1 cellular context compared by ENCODE assay signal in the genomic region with DNA sequence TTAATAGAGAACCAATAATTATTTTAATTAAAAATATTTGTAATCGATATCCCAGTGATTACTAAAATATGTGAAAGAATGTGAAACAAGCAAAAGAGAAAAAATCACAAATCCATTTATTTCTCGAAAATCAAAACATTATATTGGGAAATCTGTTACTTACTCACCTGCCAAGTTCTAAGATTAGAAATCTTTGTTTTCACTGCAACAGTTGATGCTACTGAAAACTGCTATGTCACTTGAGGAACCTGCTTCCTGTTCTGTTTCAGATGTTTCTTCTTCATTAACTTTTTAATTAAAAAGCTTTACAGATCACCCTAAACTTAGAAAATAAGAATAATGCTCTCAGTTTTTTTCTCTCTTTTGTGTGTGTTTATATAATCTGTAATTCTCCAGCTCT.
TF ChIP-seq lines count a peak whose summit lies in the region.

No MANE protein-coding gene starts in this region.

TF ChIP-seq in GM23338, 12 proteins besides CTCF, POLR2A, EP300 and RAD21 (continued from another document):
- TF ChIP-seq EZH2phosphoT487 (IDR thresholded peaks at IDR 0.05; ENCODE audit: unreplicated experiment), result no peak
- no peak for TF ChIP-seq POLR2AphosphoS5 (IDR thresholded peaks at IDR 0.05; ENCODE audit: low read depth)
